ENCODE assay signal across 1 cellular context in genomic region chr13:48532473-48533206, GRCh38.
TF ChIP-seq lines count a peak whose summit lies in the region.

Gene RCBTB2, minus strand, starts transcription at chr13:48533080. Its CDS starts 11,141 bp downstream, at chr13:48521939.

TF ChIP-seq in H1, 55 proteins besides CTCF, POLR2A, EP300 and RAD21:
- TF ChIP-seq NRF1 (IDR thresholded peaks at IDR 0.05; ENCODE audit: low read depth, low read length): peak; percentile 98
- TF ChIP-seq CREB1 (IDR thresholded peaks at IDR 0.05): 0 out of 2 replicates have a peak, but pooled peaks have one; percentile 46
- no peak for TF ChIP-seq TEAD4 (IDR thresholded peaks at IDR 0.05; ENCODE audit: low read depth, low read length)
- TF ChIP-seq CHD2 (IDR thresholded peaks at IDR 0.05; ENCODE audit: low read length): no peak
- peak; percentile 88 for TF ChIP-seq PHF8 (conservative IDR thresholded peaks at IDR 0.05; ENCODE audit: low read depth, low read length)
- 0 out of 4 replicates have a peak, but pooled peaks of 1 of the 2 experiments have one; percentile 42 for TF ChIP-seq SIN3A (conservative IDR thresholded peaks at IDR 0.05 in 1 of 2, IDR thresholded peaks at IDR 0.05 in 1 of 2; ENCODE audit: low read depth in 1 of 2, low read length in 2 of 2)
- peak; percentile 86; the same call in 1 of the 2 replicates for TF ChIP-seq RBBP5 (IDR thresholded peaks at IDR 0.05; ENCODE audit: borderline replicate concordance, low read depth, low read length)
- TF ChIP-seq MAX (IDR thresholded peaks at IDR 0.05): peak; percentile 72
- TF ChIP-seq E2F6 (IDR thresholded peaks at IDR 0.05): peak; percentile 93
- no peak for TF ChIP-seq EZH2 (IDR thresholded peaks at IDR 0.05; ENCODE audit: low read depth, low read length, severe bottlenecking)
- peak; percentile 84 for TF ChIP-seq TAF1 (IDR thresholded peaks at IDR 0.05; ENCODE audit: low read depth, low read length)
- peak; percentile 73 for TF ChIP-seq KDM4A (IDR thresholded peaks at IDR 0.05; ENCODE audit: low read depth, low read length, severe bottlenecking)
- TF ChIP-seq ASH2L (IDR thresholded peaks at IDR 0.05; ENCODE audit: low read length): peak; percentile 98
- no peak for TF ChIP-seq SIRT6 (IDR thresholded peaks at IDR 0.05; ENCODE audit: low read length)
- no peak for TF ChIP-seq HDAC6 (IDR thresholded peaks at IDR 0.05; ENCODE audit: low read depth, low read length)
- TF ChIP-seq USF2 (IDR thresholded peaks at IDR 0.05; ENCODE audit: low read length): no peak
- TF ChIP-seq CBX8 (IDR thresholded peaks at IDR 0.05; ENCODE audit: borderline replicate concordance, low read depth, low read length): no peak
- peak; percentile 57; the same call in 1 of the 2 replicates for TF ChIP-seq SP4 (IDR thresholded peaks at IDR 0.05; ENCODE audit: low read length)
- TF ChIP-seq CTBP2 (IDR thresholded peaks at IDR 0.05; ENCODE audit: borderline replicate concordance, insufficient read depth, insufficient read length, low read length): no peak
- TF ChIP-seq TBP (IDR thresholded peaks at IDR 0.05; ENCODE audit: low read depth, low read length): peak; percentile 56
- TF ChIP-seq BRCA1 (IDR thresholded peaks at IDR 0.05; ENCODE audit: low read depth, low read length): no peak
- peak; percentile 83 for TF ChIP-seq POLR2AphosphoS5 (IDR thresholded peaks at IDR 0.05; ENCODE audit: low read depth, low read length)
- peak; percentile 64 for TF ChIP-seq TAF7 (optimal IDR thresholded peaks at IDR 0.05; ENCODE audit: borderline replicate concordance, low read depth, low read length)
